19 cellular contexts compared by ENCODE assay signal in the genomic region with DNA sequence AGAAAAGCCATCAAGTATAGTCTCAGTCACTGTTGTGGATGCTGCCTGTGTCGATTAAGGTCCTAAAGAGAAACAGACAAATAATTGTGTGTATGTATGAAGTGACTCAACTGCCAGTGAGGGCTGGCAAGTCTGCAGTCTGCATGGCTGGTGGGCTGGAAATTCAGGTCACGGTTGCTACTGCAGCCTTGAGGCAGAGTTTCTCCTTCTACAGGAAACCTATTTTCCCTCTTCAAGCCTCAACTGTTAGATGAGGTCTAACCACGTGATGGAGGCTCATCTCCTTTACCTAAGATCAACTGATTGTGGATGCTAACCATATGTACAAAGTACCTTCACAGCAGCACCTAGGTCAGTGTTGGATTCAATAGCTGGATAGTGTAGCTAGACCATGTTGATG. TPM values are rescaled to one million over a fixed set of nuclear protein-coding genes. Genes with fewer than 3 reads are reported as not detected.
DNase-seq lines count a peak whose midpoint lies in the region; ATAC-seq and TF ChIP-seq lines count a peak whose summit lies in the region.
"Had no signal": no experiment of that assay in that cellular context is flagged by ENCODE, and none has a peak within 500 bp of the region (broad histone marks: within the 10 kb centered on the region; RNA-seq: fewer than 3 reads in every experiment).

No MANE protein-coding gene starts in this region.

- H3K9me3 Mint-ChIP-seq in MCF 10A (ENCODE audit: unreplicated experiment) (no peaks in the 10 kb centered on the region), glutamatergic neuron (ENCODE audit: unreplicated experiment) (no peaks in the 10 kb centered on the region)
- H3K9me3 Mint-ChIP-seq: CD14-positive monocyte had no signal

- H3K27ac ChIP-seq in BLaER1 treated with 17β-estradiol and CSF1 and Interleukin-3, amounts not matched to agents 10 nM and 100 nM = peak overlapping the region in 2 of 11 experiments; percentile 1 to 8; a peak in 2 of 22 replicates
- H3K27ac ChIP-seq in esophagus muscularis mucosa (replicated peaks in 1 of 4) (no peak overlapping the region), thymus (ENCODE audit: low read depth) (peak overlapping the region; percentile 39)
- H3K27ac ChIP-seq: GM23248 had no signal

- peaks cover 0 to 77% (median 38%) of the 10 kb centered on the region in 11 experiments; a peak in 13 of 22 replicates for H4K20me1 ChIP-seq in BLaER1 treated with 17β-estradiol and CSF1 and Interleukin-3, amounts not matched to agents 10 nM and 100 nM

- H3K9me3 ChIP-seq in BLaER1 treated with 17β-estradiol and CSF1 and Interleukin-3, amounts not matched to agents 10 nM and 100 nM (replicated peaks in 1 of 11) = peaks cover 0 to 10% (median 0%) of the 10 kb centered on the region in 11 experiments; a peak in 3 of 22 replicates
- H3K9me3 ChIP-seq in esophagus muscularis mucosa (no peaks in the 10 kb centered on the region), thymus (ENCODE audit: control insufficient read depth) (no peaks in the 10 kb centered on the region)
- H3K9me3 ChIP-seq: BE2C, HAP-1 had no signal

- no peak overlapping the region for H3K4me3 ChIP-seq in BLaER1 treated with 17β-estradiol and CSF1 and Interleukin-3, amounts not matched to agents 10 nM and 100 nM
- no peak overlapping the region for H3K4me3 ChIP-seq in Jurkat, Clone E6-1 (ENCODE audit: low read length)
- H3K4me3 ChIP-seq in esophagus muscularis mucosa (no peak overlapping the region), thymus (ENCODE audit: low read length) (no peak overlapping the region)
- H3K4me3 ChIP-seq: GM12878, GM23248, HAP-1 had no signal

- WGBS in esophagus muscularis mucosa = 70% methylated on average over 3 of the region's 3 CpGs
- 12% methylated on average over 3 of the region's 3 CpGs for WGBS in thymus

- no peak for ATAC-seq in HG03520 (IDR thresholded peaks at IDR 0.05; ENCODE audit: unreplicated experiment)
- ATAC-seq: GM12878 had no signal

- no peak for TF ChIP-seq POLR2A in esophagus muscularis mucosa (IDR thresholded peaks at IDR 0.05; ENCODE audit: low read depth)

- CTCF ChIA-PET in MCF 10A (lab: Yijun Ruan, JAX) = interaction anchor here (0.5 to 8.7 kb wide), 8 partner anchors 12 to 849 kb away, joined by 3 to 459 read pairs (median 13); partner anchors contain the start of gene MBL2

- H3K27me3 Mint-ChIP-seq in MCF 10A (ENCODE audit: insufficient read depth, unreplicated experiment) (no peaks in the 10 kb centered on the region), glutamatergic neuron (ENCODE audit: unreplicated experiment) (peaks cover 2% of the 10 kb centered on the region)
- H3K27me3 Mint-ChIP-seq: CD4-positive, alpha-beta memory T cell had no signal

- no peak overlapping the region for H3K27ac Mint-ChIP-seq in MCF 10A (ENCODE audit: low read depth, unreplicated experiment)
- H3K27ac Mint-ChIP-seq in glutamatergic neuron (ENCODE audit: unreplicated experiment) = no peak overlapping the region
- H3K27ac Mint-ChIP-seq: CD14-positive monocyte; CD4-positive, alpha-beta memory T cell had no signal

- intact Hi-C loops in esophagus muscularis mucosa (cut with DNase I) = no loop called here
- intact Hi-C loops in MCF 10A (cut with micrococcal nuclease) = no loop called here

- H3K4me1 Mint-ChIP-seq in MCF 10A (ENCODE audit: insufficient read depth, unreplicated experiment) = peaks cover 6% of the 10 kb centered on the region
- no peaks in the 10 kb centered on the region for H3K4me1 Mint-ChIP-seq in glutamatergic neuron (ENCODE audit: low read depth, unreplicated experiment)
- H3K4me1 Mint-ChIP-seq: CD14-positive monocyte; CD4-positive, alpha-beta memory T cell had no signal

- H3K4me1 ChIP-seq in BLaER1 treated with 17β-estradiol and CSF1 and Interleukin-3, amounts not matched to agents 10 nM and 100 nM = peaks cover 31 to 56% (median 41%) of the 10 kb centered on the region in 10 experiments
- H3K4me1 ChIP-seq in esophagus muscularis mucosa = no peaks in the 10 kb centered on the region
- peaks cover 30% of the 10 kb centered on the region for H3K4me1 ChIP-seq in thymus (ENCODE audit: control insufficient read depth, insufficient read depth, low read length)
- H3K4me1 ChIP-seq: BE2C, HAP-1 had no signal

- no peak for TF ChIP-seq EP300 in esophagus muscularis mucosa (IDR thresholded peaks at IDR 0.05)

- BruUV-seq in MCF 10A (replicated peaks; lab: Mats Ljungman, UMichigan) = no TSS peak

- no peak overlapping the region for H3K4me3 Mint-ChIP-seq in MCF 10A (ENCODE audit: unreplicated experiment)
- H3K4me3 Mint-ChIP-seq in glutamatergic neuron (ENCODE audit: unreplicated experiment) = no peak overlapping the region
- H3K4me3 Mint-ChIP-seq: CD14-positive monocyte; CD4-positive, alpha-beta memory T cell had no signal

- H3K36me3 ChIP-seq in BLaER1 treated with 17β-estradiol and CSF1 and Interleukin-3, amounts not matched to agents 10 nM and 100 nM = peaks cover 0 to 37% (median 2%) of the 10 kb centered on the region in 11 experiments; a peak in 11 of 22 replicates
- H3K36me3 ChIP-seq in esophagus muscularis mucosa (no peaks in the 10 kb centered on the region), thymus (ENCODE audit: control insufficient read depth, insufficient read depth) (no peaks in the 10 kb centered on the region)
- H3K36me3 ChIP-seq: BE2C, HAP-1 had no signal

- H3K9ac ChIP-seq in BLaER1 treated with 17β-estradiol and CSF1 and Interleukin-3, amounts not matched to agents 10 nM and 100 nM = no peak overlapping the region
- H3K9ac ChIP-seq: GM23248 had no signal

- peak; percentile 83 for DNase-seq in Jurkat, Clone E6-1 (ENCODE audit: low read depth, low spot score)
- DNase-seq in esophagus muscularis mucosa (ENCODE audit: extremely low spot score) = peak; percentile 53
- DNase-seq in MCF 10A (ENCODE audit: unreplicated experiment) = no peak
- DNase-seq in glutamatergic neuron = no peak
- DNase-seq: ACHN; BE2C; Calu3; CD4-positive, alpha-beta memory T cell; DMS79 treated with DMSO at 0.1 percent for 48 hours; EL; GM23248 had no signal

- H3K27me3 ChIP-seq in BLaER1 treated with 17β-estradiol and CSF1 and Interleukin-3, amounts not matched to agents 10 nM and 100 nM = no peaks in the 10 kb centered on the region
- no peaks in the 10 kb centered on the region for H3K27me3 ChIP-seq in esophagus muscularis mucosa
- H3K27me3 ChIP-seq in thymus (ENCODE audit: control insufficient read depth, insufficient read depth) = no peaks in the 10 kb centered on the region
- H3K27me3 ChIP-seq: BE2C had no signal

- H3K36me3 Mint-ChIP-seq in MCF 10A (ENCODE audit: insufficient read depth, unreplicated experiment) = no peaks in the 10 kb centered on the region
- H3K36me3 Mint-ChIP-seq in glutamatergic neuron (ENCODE audit: unreplicated experiment) = no peaks in the 10 kb centered on the region
- H3K36me3 Mint-ChIP-seq: CD14-positive monocyte; CD4-positive, alpha-beta memory T cell had no signal

- peak overlapping the region in 8 of 11 experiments; percentile 37 to 58 (median 51); a peak in 16 of 22 replicates for H3K4me2 ChIP-seq in BLaER1 treated with 17β-estradiol and CSF1 and Interleukin-3, amounts not matched to agents 10 nM and 100 nM

- TF ChIP-seq CTCF in esophagus muscularis mucosa (IDR thresholded peaks at IDR 0.05) (no peak), MCF 10A (IDR thresholded peaks at IDR 0.05; ENCODE audit: unreplicated experiment) (no peak), glutamatergic neuron (IDR thresholded peaks at IDR 0.05; ENCODE audit: partially characterized antibody, unreplicated experiment) (no peak)

- POLR2A ChIA-PET in MCF 10A (lab: Yijun Ruan, JAX) = no interaction called here

RNA-seq across cellular contexts. Expression of gene MBL2, which starts 29.9 kb away (rescaled TPM):
- not detected for polyA plus RNA-seq in Jurkat, Clone E6-1 (2012; ENCODE audit: insufficient read depth, insufficient read length)
- total RNA-seq in esophagus muscularis mucosa (under 1 TPM in 1 of 4 donors, not detected in 3; 0.06 TPM), MCF 10A (2022) (not detected in 2 replicates), glutamatergic neuron (ENCODE audit: unreplicated experiment) (not detected)
- 0.09 TPM for polyA plus RNA-seq in thymus
- total RNA-seq: Calu3; CD4-positive, alpha-beta memory T cell; GM12878; GM23248; H4; HT-29 had no signal
- polyA plus RNA-seq: CD14-positive monocyte; CD4-positive, alpha-beta memory T cell; GM12878; GM23248 had no signal

Comparison
In these comparisons a context has a peak if more than half of its experiments do, and no peak if none do; other contexts are left out.
1. DNase-seq: peak in Jurkat, Clone E6-1 (single experiment) and esophagus muscularis mucosa (single experiment); none in MCF 10A (single experiment) and glutamatergic neuron (single experiment).